ENCODE assay signal across 17 cellular contexts in the genomic region with DNA sequence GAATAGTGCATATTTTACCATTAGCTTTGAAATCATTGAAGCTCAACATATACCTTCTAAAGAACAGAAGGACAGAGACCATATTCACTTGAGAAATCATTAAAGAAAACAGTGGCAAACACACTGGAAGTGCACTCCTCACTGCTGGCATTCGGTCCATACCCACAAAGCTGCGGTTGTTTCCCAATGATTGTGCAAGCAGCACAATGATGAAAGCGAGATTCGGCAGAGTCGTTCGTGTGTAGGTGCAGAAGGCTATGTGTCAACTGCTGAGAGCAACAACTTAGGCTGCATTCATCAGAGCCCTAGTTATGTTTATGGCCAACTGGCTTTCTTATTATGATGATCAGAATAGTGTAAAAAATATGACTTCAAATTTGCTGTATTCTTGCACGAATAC.
"Had no signal": no experiment of that assay in that cellular context is flagged by ENCODE, and none has a peak within 500 bp of the region (broad histone marks: within the 10 kb centered on the region; RNA-seq: fewer than 3 reads in every experiment).

No MANE protein-coding gene starts in this region.

- H3K36me3 ChIP-seq: gastrocnemius medialis, heart left ventricle, tibial artery, uterus had no signal

- DNase-seq: activated CD4-positive, CD25-positive, alpha-beta regulatory T cell treated with anti-CD3 and anti-CD28 coated beads, Interleukin-2, amount 50 U/mL, for 72 hours; activated naive CD4-positive, alpha-beta T cell; activated naive CD8-positive, alpha-beta T cell treated with anti-CD3 and anti-CD28 coated beads, Interleukin-2, amount 10 ng/mL, durations not matched to agents 7 days and 5 days; activated T-cell treated with anti-CD3 and anti-CD28 coated beads for 4 hours; aorta; effector memory CD8-positive, alpha-beta T cell; gastrocnemius medialis; heart left ventricle; mesendoderm; natural killer cell; nucleus accumbens; posterior cingulate gyrus; retina; stimulated activated naive B cell treated with anti-CD40 and anti-IgM and Interleukin-4, amounts not matched to agents 10 μg/mL and 1 μg/mL and 100 μg/mL, for 72 hours; tibial artery; uterus had no signal

- H3K4me1 ChIP-seq: gastrocnemius medialis, heart left ventricle, tibial artery, uterus had no signal

- H3K9me3 ChIP-seq: gastrocnemius medialis, heart left ventricle, tibial artery, uterus had no signal

- FAIRE-seq: bronchial epithelial cell had no signal

- ATAC-seq: effector memory CD8-positive, alpha-beta T cell; gastrocnemius medialis; heart left ventricle; natural killer cell; stimulated activated naive B cell treated with anti-CD40 and anti-IgM and Interleukin-4, amounts not matched to agents 10 μg/mL and 1 μg/mL and 100 μg/mL, for 72 hours had no signal

- H3K4me3 ChIP-seq: gastrocnemius medialis, heart left ventricle, tibial artery, uterus had no signal

- H3K27me3 ChIP-seq: gastrocnemius medialis, heart left ventricle, tibial artery, uterus had no signal

- H3K27ac ChIP-seq: gastrocnemius medialis, heart left ventricle, tibial artery, uterus had no signal
